Comparison of ENCODE assay signal across 9 cellular contexts in the genomic region with DNA sequence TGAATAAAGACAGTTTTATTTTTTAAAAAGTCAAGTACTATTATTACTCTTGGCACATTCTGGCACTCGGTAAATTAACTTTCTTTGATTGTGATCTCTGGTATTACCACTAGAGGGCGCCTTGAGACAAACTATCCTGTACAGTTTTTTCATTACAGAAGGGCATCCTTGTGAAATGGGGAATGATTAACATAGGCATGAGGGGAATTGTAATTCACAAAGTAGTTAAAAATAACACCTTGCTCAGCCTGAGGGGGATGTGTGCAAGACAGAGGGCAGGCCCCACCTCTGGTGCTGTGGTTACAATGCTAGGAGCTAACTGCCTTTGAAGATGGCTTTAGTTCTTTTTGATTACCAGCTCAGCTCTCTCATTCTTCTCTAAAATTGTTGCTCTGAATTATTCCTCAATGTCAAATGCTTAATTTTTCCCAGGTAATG. TPM values are rescaled to one million over a fixed set of nuclear protein-coding genes. Genes with fewer than 3 reads are reported as not detected.
A peak's percentile ranks its signal among the peaks of the same experiment; 100 is the strongest.
DNase-seq lines count a peak whose midpoint lies in the region; ATAC-seq, FAIRE-seq and TF ChIP-seq lines count a peak whose summit lies in the region.
"Had no signal": no experiment of that assay in that cellular context is flagged by ENCODE, and none has a peak within 500 bp of the region (broad histone marks: within the 10 kb centered on the region; RNA-seq: fewer than 3 reads in every experiment).

No MANE protein-coding gene starts in this region.

- no peak overlapping the region for H3K4me3 Mint-ChIP-seq in glutamatergic neuron (ENCODE audit: unreplicated experiment)
- H3K4me3 Mint-ChIP-seq: activated naive CD4-positive, alpha-beta T cell treated with anti-CD3 and anti-CD28 coated beads, Interleukin-2, amount 50 U/mL, for 24 hours had no signal

- DNase-seq in NOMO-1 (lab: John Stamatoyannopoulos, UW; ENCODE audit: unreplicated experiment in 2 of 2), result peak; percentile 13 to 29
- no peak for DNase-seq in NOMO-1 treated with dmso at 0.1 percent for 144 hours (lab: John Stamatoyannopoulos, UW; ENCODE audit: unreplicated experiment)
- DNase-seq in NAMALWA (ENCODE audit: low spot score), result peak; percentile 55
- DNase-seq in glutamatergic neuron, result no peak
- peak; percentile 16 for DNase-seq in retinal pigment epithelial cell (ENCODE audit: low read depth)
- DNase-seq in activated CD4-positive, CD25-positive, alpha-beta regulatory T cell treated with anti-CD3 and anti-CD28 coated beads, Interleukin-2, amount 50 U/mL, for 72 hours, result no peak

- H3K36me3 Mint-ChIP-seq in glutamatergic neuron (ENCODE audit: unreplicated experiment), result peaks cover 10% of the 10 kb centered on the region

- no peaks in the 10 kb centered on the region for H3K9me3 Mint-ChIP-seq in glutamatergic neuron (ENCODE audit: unreplicated experiment)
- H3K9me3 Mint-ChIP-seq: activated naive CD4-positive, alpha-beta T cell treated with anti-CD3 and anti-CD28 coated beads, Interleukin-2, amount 50 U/mL, for 24 hours had no signal

- H3K4me1 Mint-ChIP-seq in glutamatergic neuron (ENCODE audit: low read depth, unreplicated experiment), result no peaks in the 10 kb centered on the region
- H3K4me1 Mint-ChIP-seq: activated naive CD4-positive, alpha-beta T cell treated with anti-CD3 and anti-CD28 coated beads, Interleukin-2, amount 50 U/mL, for 24 hours had no signal

- no peak for ATAC-seq in HG03442 (IDR thresholded peaks at IDR 0.05; ENCODE audit: unreplicated experiment)

- no peak overlapping the region for H3K27ac Mint-ChIP-seq in glutamatergic neuron (ENCODE audit: unreplicated experiment)
- H3K27ac Mint-ChIP-seq: activated naive CD4-positive, alpha-beta T cell treated with anti-CD3 and anti-CD28 coated beads, Interleukin-2, amount 50 U/mL, for 24 hours had no signal

- FAIRE-seq in TTC549 (lab: Jason Lieb, UNC), result peak; percentile 93

- H3K27me3 Mint-ChIP-seq in glutamatergic neuron (ENCODE audit: unreplicated experiment), result peaks cover 2% of the 10 kb centered on the region

- TF ChIP-seq CTCF in glutamatergic neuron (IDR thresholded peaks at IDR 0.05; ENCODE audit: partially characterized antibody, unreplicated experiment) (peak; percentile 90), retinal pigment epithelial cell (conservative IDR thresholded peaks at IDR 0.05; ENCODE audit: low read depth, low read length) (peak; percentile 68)

- no peak overlapping the region for H3K4me3 ChIP-seq in retinal pigment epithelial cell (ENCODE audit: low read length)

RNA-seq across cellular contexts. Expression of gene C1QTNF9B, which starts 24.2 kb away (rescaled TPM):
- not detected for total RNA-seq in glutamatergic neuron (ENCODE audit: unreplicated experiment)

RNA-seq across cellular contexts. Expression of gene MIPEP, which starts 32.3 kb away (rescaled TPM):
- total RNA-seq in glutamatergic neuron (ENCODE audit: unreplicated experiment), result 7.1 TPM

Comparison
In these comparisons a context has a peak if more than half of its experiments do, and no peak if none do; other contexts are left out.
1. DNase-seq: peak in NOMO-1 (2 of 2), NAMALWA (single experiment) and retinal pigment epithelial cell (single experiment); none in NOMO-1 treated with dmso at 0.1 percent for 144 hours (single experiment), glutamatergic neuron (single experiment) and activated CD4-positive, CD25-positive, alpha-beta regulatory T cell treated with anti-CD3 and anti-CD28 coated beads, Interleukin-2, amount 50 U/mL, for 72 hours (single experiment).